Comparison of ENCODE assay signal across 1 cellular context in genomic region chr19:41224632-41225031, GRCh38.
TF ChIP-seq lines count a peak whose summit lies in the region.

No MANE protein-coding gene starts in this region.

TF ChIP-seq in HepG2, 621 proteins besides CTCF, POLR2A, EP300 and RAD21:
- TF ChIP-seq SNAI1 (CRISPR knock-in tag; IDR thresholded peaks at IDR 0.05; ENCODE audit: borderline replicate concordance) (no peak), FOXJ3 (CRISPR knock-in tag; IDR thresholded peaks at IDR 0.05; ENCODE audit: borderline replicate concordance) (no peak), ZNF770 (CRISPR knock-in tag; IDR thresholded peaks at IDR 0.05) (peak; percentile 60; the same call in 1 of the 2 replicates)
TF ChIP-seq in HepG2: peak in this region for 1.
